In genomic region chr14:32567543-32568384, GRCh38 we compare ENCODE assay signal across 14 cellular contexts.
DNase-seq lines count a peak whose midpoint lies in the region; ATAC-seq and TF ChIP-seq lines count a peak whose summit lies in the region.
"Had no signal": no experiment of that assay in that cellular context is flagged by ENCODE, and none has a peak within 500 bp of the region (broad histone marks: within the 10 kb centered on the region; RNA-seq: fewer than 3 reads in every experiment).

No MANE protein-coding gene starts in this region.

- peak overlapping the region; percentile 29 for H2AFZ ChIP-seq in hepatocyte
- H2AFZ ChIP-seq: neural progenitor cell had no signal

- no peaks in the 10 kb centered on the region for H3K79me2 ChIP-seq in hepatocyte

- peak; percentile 29 for DNase-seq in H4 (ENCODE audit: low spot score)
- no peak for DNase-seq in caudate nucleus (lab: John Stamatoyannopoulos, UW)
- no peak for DNase-seq in hepatocyte (ENCODE audit: low spot score)
- peak; percentile 71 for DNase-seq in renal cortical epithelial cell (ENCODE audit: low read depth)
- no peak for DNase-seq in NCI-H2171 treated with DMSO at 0.1 percent for 48 hours (lab: John Stamatoyannopoulos, UW)
- no peak for DNase-seq in NK-92 (lab: John Stamatoyannopoulos, UW; ENCODE audit: unreplicated experiment)
- DNase-seq: endodermal cell, KBM-7, NCI-H1694 treated with DMSO at 0.1 percent for 48 hours had no signal

- no peaks in the 10 kb centered on the region for H3K9me3 ChIP-seq in hepatocyte (ENCODE audit: low read depth)

- H3K4me3 ChIP-seq in hepatocyte: no peak overlapping the region
- H3K4me3 ChIP-seq: cardiac muscle cell, lung, neural progenitor cell had no signal

- H3K4me1 ChIP-seq in hepatocyte (ENCODE audit: insufficient read depth): peaks cover 19% of the 10 kb centered on the region

- ATAC-seq in HG03457 (IDR thresholded peaks at IDR 0.05; ENCODE audit: unreplicated experiment) (no peak), HG02884 (IDR thresholded peaks at IDR 0.05; ENCODE audit: unreplicated experiment) (no peak)

- TF ChIP-seq CTCF in hepatocyte (IDR thresholded peaks at IDR 0.05; ENCODE audit: poor library complexity): no peak

- H3K36me3 ChIP-seq in hepatocyte (replicated peaks; ENCODE audit: insufficient read depth, low read depth): no peaks in the 10 kb centered on the region
- H3K36me3 ChIP-seq: cardiac muscle cell, neural progenitor cell had no signal

- H3K27me3 ChIP-seq in hepatocyte: no peaks in the 10 kb centered on the region
- H3K27me3 ChIP-seq: cardiac muscle cell, neural progenitor cell had no signal

- H4K20me1 ChIP-seq in hepatocyte (ENCODE audit: insufficient read depth, poor library complexity, severe bottlenecking): no peaks in the 10 kb centered on the region

- H3K27ac ChIP-seq in caudate nucleus (ENCODE audit: low read depth, low read length) (peak overlapping the region; percentile 58), hepatocyte (peak overlapping the region; percentile 79)
- H3K27ac ChIP-seq: cardiac muscle cell, neural progenitor cell had no signal

- H3K4me2 ChIP-seq in hepatocyte: peak overlapping the region; percentile 49
- H3K4me2 ChIP-seq: neural progenitor cell had no signal

- no peaks in the 10 kb centered on the region for H3K9me2 ChIP-seq in hepatocyte (replicated peaks; ENCODE audit: insufficient read depth)

Comparison
In these comparisons a context has a peak if more than half of its experiments do, and no peak if none do; other contexts are left out.
1. DNase-seq: peak in H4 (single experiment) and renal cortical epithelial cell (single experiment); none in caudate nucleus (0 of 61), hepatocyte (single experiment), NCI-H2171 treated with DMSO at 0.1 percent for 48 hours (single experiment) and NK-92 (single experiment).